Comparison of ENCODE assay signal across 14 cellular contexts in genomic region chr11:121841487-121842167, GRCh38.
A peak's percentile ranks its signal among the peaks of the same experiment; 100 is the strongest.
DNase-seq lines count a peak whose midpoint lies in the region; ATAC-seq, FAIRE-seq and TF ChIP-seq lines count a peak whose summit lies in the region.
"Had no signal": no experiment of that assay in that cellular context is flagged by ENCODE, and none has a peak within 500 bp of the region (broad histone marks: within the 10 kb centered on the region; RNA-seq: fewer than 3 reads in every experiment).

No MANE protein-coding gene starts in this region.

- in situ Hi-C loops in astrocyte of the spinal cord (cut with HindIII; ENCODE audit: low sequenced_read_pairs), result no loop called here

- no peak for TF ChIP-seq CTCF in astrocyte of the spinal cord (IDR thresholded peaks at IDR 0.05; ENCODE audit: low read depth, low read length)

- FAIRE-seq in urothelium cell line (lab: Jason Lieb, UNC), result no peak

- H3K4me3 ChIP-seq in astrocyte of the spinal cord (ENCODE audit: low read depth, low read length), result no peak overlapping the region
- H3K4me3 ChIP-seq: body of pancreas, esophagus muscularis mucosa had no signal

- DNase-seq in NCI-H1105 treated with DMSO at 0.1 percent for 48 hours (lab: John Stamatoyannopoulos, UW) (peak; percentile 25), NCI-H1105 (lab: John Stamatoyannopoulos, UW) (no peak), astrocyte of the spinal cord (ENCODE audit: low read depth, low spot score) (peak; percentile 83), iris pigment epithelial cell (ENCODE audit: low read depth) (peak; percentile 94), urothelium cell line (ENCODE audit: low spot score) (peak; percentile 56), cerebellum (ENCODE audit: low spot score) (no peak)
- DNase-seq in stimulated activated CD4-positive, alpha-beta T cell treated with anti-CD3 and anti-CD28 coated beads, Interleukin-2, amount 100 ng/mL, for 48 hours, result no peak
- DNase-seq: activated CD8-positive, alpha-beta memory T cell treated with anti-CD3 and anti-CD28 coated beads, Interleukin-2, amount 50 U/mL, for 4 hours; mammary epithelial cell; NCI-H2081 treated with DMSO at 0.1 percent for 48 hours; T-helper 9 cell had no signal

- no peak for ATAC-seq in HG03280 (IDR thresholded peaks at IDR 0.05; ENCODE audit: unreplicated experiment)
- ATAC-seq: body of pancreas had no signal

Comparison
In these comparisons a context has a peak if more than half of its experiments do, and no peak if none do; other contexts are left out.
1. DNase-seq: peak in NCI-H1105 treated with DMSO at 0.1 percent for 48 hours (single experiment), astrocyte of the spinal cord (single experiment), iris pigment epithelial cell (single experiment) and urothelium cell line (single experiment); none in NCI-H1105 (single experiment), cerebellum (single experiment) and stimulated activated CD4-positive, alpha-beta T cell treated with anti-CD3 and anti-CD28 coated beads, Interleukin-2, amount 100 ng/mL, for 48 hours (0 of 2).